1 cellular context compared by ENCODE assay signal in genomic region chr16:29968205-29968604, GRCh38.
A peak's percentile ranks its signal among the peaks of the same experiment; 100 is the strongest.
TF ChIP-seq lines count a peak whose summit lies in the region.

No MANE protein-coding gene starts in this region.

TF ChIP-seq in HepG2, 621 proteins besides CTCF, POLR2A, EP300 and RAD21:
- TF ChIP-seq ZNF768 (CRISPR knock-in tag; IDR thresholded peaks at IDR 0.05) (peak; percentile 59; the same call in 1 of the 2 replicates), SMYD3 (CRISPR knock-in tag; IDR thresholded peaks at IDR 0.05) (no peak)
- TF ChIP-seq, protein P1, sequence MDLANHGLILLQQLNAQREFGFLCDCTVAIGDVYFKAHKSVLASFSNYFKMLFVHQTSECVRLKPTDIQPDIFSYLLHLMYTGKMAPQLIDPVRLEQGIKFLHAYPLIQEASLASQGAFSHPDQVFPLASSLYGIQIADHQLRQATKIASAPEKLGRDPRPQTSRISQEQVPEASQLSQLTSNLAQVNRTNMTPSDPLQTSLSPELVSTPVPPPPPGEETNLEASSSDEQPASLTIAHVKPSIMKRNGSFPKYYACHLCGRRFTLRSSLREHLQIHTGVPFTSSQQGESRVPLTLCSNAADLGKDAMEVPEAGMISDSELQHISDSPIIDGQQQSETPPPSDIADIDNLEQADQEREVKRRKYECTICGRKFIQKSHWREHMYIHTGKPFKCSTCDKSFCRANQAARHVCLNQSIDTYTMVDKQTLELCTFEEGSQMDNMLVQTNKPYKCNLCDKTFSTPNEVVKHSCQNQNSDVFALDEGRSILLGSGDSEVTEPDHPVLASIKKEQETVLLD (CRISPR knock-in tag; IDR thresholded peaks at IDR 0.05; ENCODE audit: low read depth): 0 out of 2 replicates have a peak, but pooled peaks have one; percentile 31
- TF ChIP-seq, protein P2, sequence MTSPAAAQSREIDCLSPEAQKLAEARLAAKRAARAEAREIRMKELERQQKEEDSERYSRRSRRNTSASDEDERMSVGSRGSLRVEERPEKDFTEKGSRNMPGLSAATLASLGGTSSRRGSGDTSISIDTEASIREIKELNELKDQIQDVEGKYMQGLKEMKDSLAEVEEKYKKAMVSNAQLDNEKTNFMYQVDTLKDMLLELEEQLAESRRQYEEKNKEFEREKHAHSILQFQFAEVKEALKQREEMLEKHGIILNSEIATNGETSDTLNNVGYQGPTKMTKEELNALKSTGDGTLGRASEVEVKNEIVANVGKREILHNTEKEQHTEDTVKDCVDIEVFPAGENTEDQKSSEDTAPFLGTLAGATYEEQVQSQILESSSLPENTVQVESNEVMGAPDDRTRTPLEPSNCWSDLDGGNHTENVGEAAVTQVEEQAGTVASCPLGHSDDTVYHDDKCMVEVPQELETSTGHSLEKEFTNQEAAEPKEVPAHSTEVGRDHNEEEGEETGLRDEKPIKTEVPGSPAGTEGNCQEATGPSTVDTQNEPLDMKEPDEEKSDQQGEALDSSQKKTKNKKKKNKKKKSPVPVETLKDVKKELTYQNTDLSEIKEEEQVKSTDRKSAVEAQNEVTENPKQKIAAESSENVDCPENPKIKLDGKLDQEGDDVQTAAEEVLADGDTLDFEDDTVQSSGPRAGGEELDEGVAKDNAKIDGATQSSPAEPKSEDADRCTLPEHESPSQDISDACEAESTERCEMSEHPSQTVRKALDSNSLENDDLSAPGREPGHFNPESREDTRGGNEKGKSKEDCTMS (CRISPR knock-in tag; conservative IDR thresholded peaks at IDR 0.05): no peak
TF ChIP-seq in HepG2: peak in this region for 2.
